ENCODE assay signal across 18 cellular contexts in genomic region chr22:46023558-46023981, GRCh38. TPM values are rescaled to one million over a fixed set of nuclear protein-coding genes. Genes with fewer than 3 reads are reported as not detected.
DNase-seq lines count a peak whose midpoint lies in the region; TF ChIP-seq lines count a peak whose summit lies in the region.
"Had no signal": no experiment of that assay in that cellular context is flagged by ENCODE, and none has a peak within 500 bp of the region (broad histone marks: within the 10 kb centered on the region; RNA-seq: fewer than 3 reads in every experiment).

No MANE protein-coding gene starts in this region.

- H3K9ac ChIP-seq in fibroblast of lung (ENCODE audit: insufficient read depth, low read length), result no peak overlapping the region
- H3K9ac ChIP-seq: BLaER1 treated with 17β-estradiol and CSF1 and Interleukin-3, amounts not matched to agents 10 nM and 100 nM had no signal

- H3K27ac Mint-ChIP-seq in osteocyte (ENCODE audit: unreplicated experiment) (peak overlapping the region; percentile 18), immature natural killer cell (no peak overlapping the region)

- H3K4me3 ChIP-seq in fibroblast of lung (replicated peaks in 1 of 4; ENCODE audit: control extremely low read depth in 1 of 4, insufficient read depth in 1 of 4, low read depth in 3 of 4, low read length in 4 of 4), result no peak overlapping the region
- H3K4me3 ChIP-seq: BLaER1 treated with 17β-estradiol and CSF1 and Interleukin-3, amounts not matched to agents 10 nM and 100 nM had no signal

- TF ChIP-seq CTCF in fibroblast of lung (conservative IDR thresholded peaks at IDR 0.05 in 1 of 2, IDR thresholded peaks at IDR 0.05 in 1 of 2; ENCODE audit: low read depth in 1 of 2, low read length in 2 of 2) (no peak), osteocyte (IDR thresholded peaks at IDR 0.05) (no peak)

- DNase-seq in Daoy (ENCODE audit: low read depth) (peak; percentile 75), RKO (ENCODE audit: low spot score) (peak; percentile 86), fibroblast of lung (ENCODE audit: low read depth in 2 of 2) (peak; percentile 55 to 98), osteocyte (ENCODE audit: extremely low spot score, unreplicated experiment) (no peak), OCI-M2 (lab: John Stamatoyannopoulos, UW; ENCODE audit: unreplicated experiment) (no peak), hepatic stellate cell (ENCODE audit: low spot score) (no peak), immature natural killer cell (no peak)
- DNase-seq in activated CD4-positive, CD25-positive, alpha-beta regulatory T cell treated with anti-CD3 and anti-CD28 coated beads, Interleukin-2, amount 50 U/mL, for 72 hours, result no peak
- DNase-seq: DND-41; GOT3; Karpas-422; NCI-H1930; NCI-H748 treated with DMSO at 0.1 percent for 48 hours; SIG-M5; stimulated activated naive CD4-positive, alpha-beta T cell had no signal

- no peak overlapping the region for H2AFZ ChIP-seq in fibroblast of lung (ENCODE audit: low read length)

- H3K27ac ChIP-seq in fibroblast of lung (ENCODE audit: insufficient read depth, low read length), result peak overlapping the region; percentile 13
- H3K27ac ChIP-seq: BLaER1 treated with 17β-estradiol and CSF1 and Interleukin-3, amounts not matched to agents 10 nM and 100 nM had no signal

- H3K36me3 Mint-ChIP-seq in osteocyte (ENCODE audit: unreplicated experiment) (peaks cover 2% of the 10 kb centered on the region), immature natural killer cell (peaks cover 0 to 7% (median 0%) of the 10 kb centered on the region in 3 donors)

- H3K4me3 Mint-ChIP-seq in osteocyte (ENCODE audit: unreplicated experiment), result no peak overlapping the region
- no peak overlapping the region for H3K4me3 Mint-ChIP-seq in immature natural killer cell
- H3K4me3 Mint-ChIP-seq: central memory CD8-positive, alpha-beta T cell had no signal

- H3K4me1 Mint-ChIP-seq in osteocyte (ENCODE audit: unreplicated experiment) (peaks cover 53% of the 10 kb centered on the region), immature natural killer cell (peaks cover 2 to 6% of the 10 kb centered on the region in 2 donors)

- no peak overlapping the region for H3K4me2 ChIP-seq in fibroblast of lung (ENCODE audit: extremely low read depth, insufficient read depth, low read length)
- H3K4me2 ChIP-seq: BLaER1 treated with 17β-estradiol and CSF1 and Interleukin-3, amounts not matched to agents 10 nM and 100 nM had no signal

- no peaks in the 10 kb centered on the region for H3K36me3 ChIP-seq in fibroblast of lung (ENCODE audit: control insufficient read depth, insufficient read depth, low read length)
- H3K36me3 ChIP-seq: BLaER1 treated with 17β-estradiol and CSF1 and Interleukin-3, amounts not matched to agents 10 nM and 100 nM had no signal

- H4K20me1 ChIP-seq in fibroblast of lung (ENCODE audit: control insufficient read depth, extremely low read depth, insufficient read depth, low read length), result no peaks in the 10 kb centered on the region

- H3K27me3 Mint-ChIP-seq in osteocyte (ENCODE audit: unreplicated experiment), result no peaks in the 10 kb centered on the region
- H3K27me3 Mint-ChIP-seq in immature natural killer cell (ENCODE audit: low read depth in 3 of 3), result peaks cover 9 to 21% (median 15%) of the 10 kb centered on the region in 3 donors

- H3K9me3 Mint-ChIP-seq in osteocyte (ENCODE audit: unreplicated experiment), result no peaks in the 10 kb centered on the region
- H3K9me3 Mint-ChIP-seq in immature natural killer cell, result no peaks in the 10 kb centered on the region
- H3K9me3 Mint-ChIP-seq: central memory CD8-positive, alpha-beta T cell had no signal

- H3K9me3 ChIP-seq in fibroblast of lung (ENCODE audit: control insufficient read depth, insufficient read depth, low read depth, low read length), result no peaks in the 10 kb centered on the region

- no peaks in the 10 kb centered on the region for H3K79me2 ChIP-seq in fibroblast of lung (ENCODE audit: control insufficient read depth, insufficient read depth, low read length)

- peaks cover 2% of the 10 kb centered on the region for H3K4me1 ChIP-seq in fibroblast of lung (ENCODE audit: control insufficient read depth, extremely low read depth, insufficient read depth, low read length)

- peaks cover 9% of the 10 kb centered on the region for H3K27me3 ChIP-seq in fibroblast of lung (ENCODE audit: control insufficient read depth, insufficient read depth, low read length)

RNA-seq across cellular contexts. Expression of gene WNT7B, which starts 46.6 kb away (rescaled TPM):
- 13.3 and 15.7 TPM in 2 replicates for total RNA-seq in Daoy (2014; rRNA removed; shearing (Covaris generic))
- under 0.01 and 0.17 TPM in 2 replicates for total RNA-seq in fibroblast of lung
- 0.17 TPM in 1 of 2 replicates, not detected in the other for polyA plus RNA-seq in fibroblast of lung
- 0.06 and 0.76 TPM in 2 replicates for polyA plus RNA-seq in fibroblast of lung (2012)
- 0.41 TPM in 1 of 2 replicates, not detected in the other for polyA minus RNA-seq in fibroblast of lung (ENCODE audit: low replicate concordance)
- 2.3 and 2.7 TPM in 2 replicates for total RNA-seq in osteocyte
- polyA plus RNA-seq in immature natural killer cell, result not detected
- total RNA-seq: activated CD8-positive, alpha-beta memory T cell treated with anti-CD3 and anti-CD28 coated beads for 36 hours had no signal

Comparison
In these comparisons a context has a peak if more than half of its experiments do, and no peak if none do; other contexts are left out.
1. DNase-seq: peak in Daoy (single experiment), RKO (single experiment) and fibroblast of lung (2 of 2); none in osteocyte (single experiment), OCI-M2 (single experiment), activated CD4-positive, CD25-positive, alpha-beta regulatory T cell treated with anti-CD3 and anti-CD28 coated beads, Interleukin-2, amount 50 U/mL, for 72 hours (single experiment), hepatic stellate cell (single experiment) and immature natural killer cell (0 of 3).